8 cellular contexts compared by ENCODE assay signal in genomic region chr14:68564826-68565760, GRCh38.
DNase-seq lines count a peak whose midpoint lies in the region; ATAC-seq and TF ChIP-seq lines count a peak whose summit lies in the region.

No MANE protein-coding gene starts in this region.

- peak overlapping the region in 20 of 21 experiments; percentile 12 to 85 (median 65) for H3K27ac ChIP-seq in skin epidermis

- H3K4me3 ChIP-seq in skin epidermis = no peak overlapping the region

- H3K27me3 Mint-ChIP-seq in activated naive CD4-positive, alpha-beta T cell treated with anti-CD3 and anti-CD28 coated beads, Interleukin-2, amount 50 U/mL, for 24 hours = no peaks in the 10 kb centered on the region
- no peaks in the 10 kb centered on the region for H3K27me3 Mint-ChIP-seq in chondrocyte (ENCODE audit: low read depth)

- peak overlapping the region; percentile 2 for H3K27ac Mint-ChIP-seq in activated naive CD4-positive, alpha-beta T cell treated with anti-CD3 and anti-CD28 coated beads, Interleukin-2, amount 50 U/mL, for 24 hours
- no peak overlapping the region for H3K27ac Mint-ChIP-seq in chondrocyte (ENCODE audit: unreplicated experiment)

- H3K36me3 Mint-ChIP-seq in activated naive CD4-positive, alpha-beta T cell treated with anti-CD3 and anti-CD28 coated beads, Interleukin-2, amount 50 U/mL, for 24 hours = no peaks in the 10 kb centered on the region
- H3K36me3 Mint-ChIP-seq in chondrocyte (ENCODE audit: low read depth) = no peaks in the 10 kb centered on the region

- H3K4me1 Mint-ChIP-seq in activated naive CD4-positive, alpha-beta T cell treated with anti-CD3 and anti-CD28 coated beads, Interleukin-2, amount 50 U/mL, for 24 hours = peaks cover 34% of the 10 kb centered on the region
- peaks cover 58% of the 10 kb centered on the region for H3K4me1 Mint-ChIP-seq in chondrocyte (ENCODE audit: low read depth)

- peak; percentile 47 for DNase-seq in LHCN-M2 (ENCODE audit: low read depth)
- peak; percentile 43 for DNase-seq in iPS-NIHi11 (ENCODE audit: low spot score)
- DNase-seq in HUDEP-2 (lab: John Stamatoyannopoulos, UW; ENCODE audit: unreplicated experiment in 76 of 76) = no peak
- DNase-seq in chondrocyte (ENCODE audit: low spot score) = no peak
- no peak for DNase-seq in stimulated activated CD4-positive, alpha-beta T cell treated with anti-CD3 and anti-CD28 coated beads, Interleukin-4, amount 100 ng/mL, for 24 hours

- no peak for ATAC-seq in GM18868 (IDR thresholded peaks at IDR 0.05; ENCODE audit: unreplicated experiment)

- H3K4me3 Mint-ChIP-seq in activated naive CD4-positive, alpha-beta T cell treated with anti-CD3 and anti-CD28 coated beads, Interleukin-2, amount 50 U/mL, for 24 hours = no peak overlapping the region
- no peak overlapping the region for H3K4me3 Mint-ChIP-seq in chondrocyte (ENCODE audit: unreplicated experiment)

- no peak for TF ChIP-seq CTCF in chondrocyte (IDR thresholded peaks at IDR 0.05)

- no peaks in the 10 kb centered on the region for H3K9me3 Mint-ChIP-seq in activated naive CD4-positive, alpha-beta T cell treated with anti-CD3 and anti-CD28 coated beads, Interleukin-2, amount 50 U/mL, for 24 hours
- H3K9me3 Mint-ChIP-seq in chondrocyte (ENCODE audit: low read depth) = no peaks in the 10 kb centered on the region

Comparison
In these comparisons a context has a peak if more than half of its experiments do, and no peak if none do; other contexts are left out.
1. DNase-seq: peak in LHCN-M2 (single experiment) and iPS-NIHi11 (single experiment); none in HUDEP-2 (0 of 76), chondrocyte (single experiment) and stimulated activated CD4-positive, alpha-beta T cell treated with anti-CD3 and anti-CD28 coated beads, Interleukin-4, amount 100 ng/mL, for 24 hours (single experiment).